In the genomic region with DNA sequence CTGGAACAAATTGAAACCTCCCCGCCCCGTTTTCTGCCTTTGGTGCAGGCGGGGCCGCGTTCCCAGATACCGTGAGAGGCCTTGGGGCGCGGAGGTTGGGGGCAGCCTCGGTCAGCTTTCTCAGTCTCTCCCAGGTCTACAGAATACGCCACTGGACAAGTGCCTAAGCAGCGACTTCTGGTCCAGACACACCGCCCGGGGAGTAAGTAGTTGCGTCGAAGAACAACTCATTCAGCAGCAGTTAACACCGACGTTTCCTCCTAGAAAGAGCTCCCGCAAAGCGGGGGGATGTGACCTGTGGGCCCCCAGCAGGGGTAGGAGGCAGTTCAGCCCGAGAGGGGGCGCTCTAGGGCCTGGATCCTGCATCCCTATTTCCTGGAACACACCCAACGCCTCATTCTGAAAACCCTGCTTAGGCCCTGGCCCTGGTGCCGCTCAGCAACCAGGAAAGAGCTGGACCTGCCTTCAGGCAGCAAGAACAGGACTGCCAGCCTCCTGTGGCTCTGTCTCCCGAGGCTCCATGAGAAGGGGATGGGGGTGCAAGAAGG, we compare ENCODE assay signal across 9 cellular contexts. TPM values are rescaled to one million over a fixed set of nuclear protein-coding genes. Genes with fewer than 3 reads are reported as not detected.
A peak's percentile ranks its signal among the peaks of the same experiment; 100 is the strongest.
DNase-seq lines count a peak whose midpoint lies in the region; ATAC-seq and TF ChIP-seq lines count a peak whose summit lies in the region.
"Had no signal": no experiment of that assay in that cellular context is flagged by ENCODE, and none has a peak within 500 bp of the region (broad histone marks: within the 10 kb centered on the region; RNA-seq: fewer than 3 reads in every experiment).

No MANE protein-coding gene starts in this region.

- POLR2A ChIA-PET in PC-9 (lab: Charles Lee; ENCODE audit: unreplicated experiment) = no interaction called here

- no peak overlapping the region for H3K9ac ChIP-seq in skeletal muscle tissue (ENCODE audit: low read depth in 1 of 3, low read length in 3 of 3)

- H3K36me3 ChIP-seq in PC-9 (ENCODE audit: low read depth) = no peaks in the 10 kb centered on the region
- H3K36me3 ChIP-seq in skeletal muscle tissue (ENCODE audit: control insufficient read depth in 3 of 3, insufficient read depth in 3 of 3, low read length in 3 of 3) = no peaks in the 10 kb centered on the region
- H3K36me3 ChIP-seq in uterus = no peaks in the 10 kb centered on the region

- BruUV-seq in PC-9 (replicated peaks; lab: Mats Ljungman, UMichigan) = no TSS peak

- H3K27ac ChIP-seq in PC-9 (no peak overlapping the region), skeletal muscle tissue (ENCODE audit: low read depth, low read length) (no peak overlapping the region), uterus (no peak overlapping the region)
- H3K27ac ChIP-seq: A549 had no signal

- H3K4me1 ChIP-seq in PC-9 (replicated peaks; ENCODE audit: insufficient read depth) (no peaks in the 10 kb centered on the region), skeletal muscle tissue (ENCODE audit: control insufficient read depth in 3 of 3, insufficient read depth in 3 of 3, low read length in 3 of 3) (peaks cover 22 to 42% (median 29%) of the 10 kb centered on the region in 3 donors), uterus (peaks cover 0 to 18% of the 10 kb centered on the region in 2 donors)
- H3K4me1 ChIP-seq: A549 had no signal

- no peaks in the 10 kb centered on the region for H3K9me2 ChIP-seq in PC-9 (ENCODE audit: insufficient read depth)

- TF ChIP-seq POLR2A in uterus (IDR thresholded peaks at IDR 0.05) = no peak

- no peaks in the 10 kb centered on the region for H4K20me1 ChIP-seq in PC-9 (ENCODE audit: insufficient read depth)

- H2AFZ ChIP-seq in PC-9 = no peak overlapping the region

- peak; percentile 54 for DNase-seq in DMS53 (lab: John Stamatoyannopoulos, UW)
- DNase-seq in DMS53 treated with DMSO at 0.1 percent for 48 hours (lab: John Stamatoyannopoulos, UW; ENCODE audit: unreplicated experiment) = no peak
- DNase-seq in PC-9 = no peak
- no peak for DNase-seq in fibroblast of pulmonary artery (ENCODE audit: low read depth)
- no peak for DNase-seq in NK-92 treated with Interleukin-12 subunit alpha and Interleukin-12 subunit beta, amount 100 ng/mL, for 24 hours (lab: John Stamatoyannopoulos, UW)
- no peak for DNase-seq in uterus

- no peaks in the 10 kb centered on the region for H3K9me3 ChIP-seq in PC-9 (ENCODE audit: insufficient read depth, low read depth)
- H3K9me3 ChIP-seq in skeletal muscle tissue (ENCODE audit: control insufficient read depth in 3 of 3, low read length in 3 of 3) = peaks cover 0 to 3% (median 0%) of the 10 kb centered on the region in 3 donors
- no peaks in the 10 kb centered on the region for H3K9me3 ChIP-seq in uterus
- H3K9me3 ChIP-seq: A549 had no signal

- CTCF ChIA-PET in PC-9 (lab: Charles Lee) = no interaction called here

- no peaks in the 10 kb centered on the region for H3K79me2 ChIP-seq in PC-9 (ENCODE audit: low read depth)

- TF ChIP-seq CTCF in PC-9 (conservative IDR thresholded peaks at IDR 0.05) (peak; percentile 28; the same call in 1 of the 2 replicates), fibroblast of pulmonary artery (IDR thresholded peaks at IDR 0.05; ENCODE audit: low read length, missing control alignments) (no peak), uterus (IDR thresholded peaks at IDR 0.05) (no peak)

- H3K4me3 ChIP-seq in PC-9 (no peak overlapping the region), fibroblast of pulmonary artery (replicated peaks; ENCODE audit: low read depth, low read length) (peak overlapping the region; percentile 29), skeletal muscle tissue (ENCODE audit: low read length in 3 of 3) (peak overlapping the region; percentile 31 to 49 (median 40)), uterus (no peak overlapping the region)
- H3K4me3 ChIP-seq: A549 had no signal

- H3K27me3 ChIP-seq in PC-9 (ENCODE audit: insufficient read depth, low read depth) (no peaks in the 10 kb centered on the region), skeletal muscle tissue (ENCODE audit: control insufficient read depth in 3 of 3, insufficient read depth in 3 of 3, low read length in 3 of 3) (peaks cover 96 to 98% (median 97%) of the 10 kb centered on the region in 3 donors), uterus (peaks cover 14 to 100% of the 10 kb centered on the region in 2 donors)

- no peaks in the 10 kb centered on the region for H3F3A ChIP-seq in PC-9 (ENCODE audit: insufficient read depth, low read depth)

- no peak overlapping the region for H3K4me2 ChIP-seq in PC-9
- H3K4me2 ChIP-seq: A549 had no signal

- intact Hi-C loops in PC-9 (cut with micrococcal nuclease; ENCODE audit: unreplicated experiment) = loop anchor here (10.0 kb wide), 1 partner anchor 551 kb away; no protein-coding TSS in a partner anchor
- intact Hi-C loops in uterus (cut with DNase I; ENCODE audit: low total_unique reads) = no loop called here

- ATAC-seq in HG02571 (IDR thresholded peaks at IDR 0.05; ENCODE audit: unreplicated experiment) = no peak
- ATAC-seq: A549 had no signal

RNA-seq across cellular contexts. Expression of a gene that starts 6.5 kb away (rescaled TPM):
- not detected in 2 replicates for total RNA-seq in PC-9 (2021)
- total RNA-seq in skeletal muscle tissue = not detected
- not detected for total RNA-seq in uterus

Comparison
In these comparisons a context has a peak if more than half of its experiments do, and no peak if none do; other contexts are left out.
1. H3K4me3 ChIP-seq: peak in fibroblast of pulmonary artery (single experiment) and skeletal muscle tissue (3 of 3); none in PC-9 (single experiment) and uterus (0 of 2).